ENCODE assay signal across 8 cellular contexts in genomic region chr15:90200534-90201139, GRCh38. TPM values are rescaled to one million over a fixed set of nuclear protein-coding genes. Genes with fewer than 3 reads are reported as not detected.
A peak's percentile ranks its signal among the peaks of the same experiment; 100 is the strongest.
DNase-seq lines count a peak whose midpoint lies in the region; ATAC-seq and TF ChIP-seq lines count a peak whose summit lies in the region.

No MANE protein-coding gene starts in this region.

- TF ChIP-seq CTCF in C4-2B (conservative IDR thresholded peaks at IDR 0.05) (no peak), SU-DHL-6 (IDR thresholded peaks at IDR 0.05; ENCODE audit: insufficient read depth, low read length, poor library complexity, severe bottlenecking) (no peak), heart left ventricle (IDR thresholded peaks at IDR 0.05) (no peak)

- H3K9me2 ChIP-seq in SU-DHL-6 (replicated peaks; ENCODE audit: insufficient read depth, low read length), result no peaks in the 10 kb centered on the region

- no peak for TF ChIP-seq POLR2A in heart left ventricle (IDR thresholded peaks at IDR 0.05)

- H3K27me3 ChIP-seq in H7 (ENCODE audit: control insufficient read depth, insufficient read depth, low read length) (peaks cover 2% of the 10 kb centered on the region; the same call in 1 of the 2 replicates), SU-DHL-6 (ENCODE audit: low read length) (no peaks in the 10 kb centered on the region), heart left ventricle (no peaks in the 10 kb centered on the region)

- H3K4me1 ChIP-seq in heart left ventricle, result peaks cover 3 to 47% (median 26%) of the 10 kb centered on the region in 12 donors

- H3K36me3 ChIP-seq in H7 (replicated peaks; ENCODE audit: control insufficient read depth, insufficient read depth, low read length) (no peaks in the 10 kb centered on the region; the same call in 1 of the 2 replicates), SU-DHL-6 (ENCODE audit: low read length) (no peaks in the 10 kb centered on the region), heart left ventricle (no peaks in the 10 kb centered on the region)

- peak in 1 of 4 donors; percentile 18 for ATAC-seq in heart left ventricle

- H3K4me3 ChIP-seq in H7 (ENCODE audit: insufficient read depth, low read depth, low read length), result peak overlapping the region; percentile 88
- H3K4me3 ChIP-seq in SU-DHL-6 (ENCODE audit: insufficient read depth, low read length, poor library complexity, severe bottlenecking), result peak overlapping the region; percentile 77
- H3K4me3 ChIP-seq in heart left ventricle, result peak overlapping the region; percentile 43 to 99 (median 86)
- H3K4me3 ChIP-seq in skeletal muscle cell (ENCODE audit: low read depth, low read length), result peak overlapping the region; percentile 87

- DNase-seq in H7 (no peak), heart left ventricle (no peak), skeletal muscle cell (ENCODE audit: low read depth) (no peak), AG20443 (ENCODE audit: low spot score) (no peak), posterior vena cava (ENCODE audit: low spot score) (no peak), NCI-H1436 treated with DMSO at 0.1 percent for 48 hours (lab: John Stamatoyannopoulos, UW) (no peak)

- H3K4me2 ChIP-seq in SU-DHL-6 (ENCODE audit: low read depth, low read length, poor library complexity, severe bottlenecking), result peak overlapping the region; percentile 62

- H3K27ac ChIP-seq in C4-2B (peak overlapping the region; percentile 83), SU-DHL-6 (ENCODE audit: low read depth, low read length) (no peak overlapping the region), heart left ventricle (peak overlapping the region in 11 of 12 donors; percentile 5 to 87 (median 78))

- intact Hi-C loops in heart left ventricle (cut with DNase I) (no loop called here), posterior vena cava (cut with DNase I) (loop anchor here in 1 of 2 donors (5.0 kb wide), 1 partner anchor 38 kb away; no protein-coding TSS in a partner anchor)

- H3K9me3 ChIP-seq in SU-DHL-6 (ENCODE audit: insufficient read depth, low read length), result no peaks in the 10 kb centered on the region
- H3K9me3 ChIP-seq in heart left ventricle, result no peaks in the 10 kb centered on the region

- H2AFZ ChIP-seq in SU-DHL-6 (ENCODE audit: low read depth, low read length, severe bottlenecking), result peak overlapping the region; percentile 98

- no peaks in the 10 kb centered on the region for H3K79me2 ChIP-seq in SU-DHL-6 (ENCODE audit: insufficient read depth, low read length)

- no peaks in the 10 kb centered on the region for H4K20me1 ChIP-seq in SU-DHL-6 (ENCODE audit: low read depth, low read length)

- H3K9ac ChIP-seq in SU-DHL-6 (ENCODE audit: low read length), result peak overlapping the region; percentile 68

- peaks cover 7% of the 10 kb centered on the region; the same call in 1 of the 2 replicates for H3F3A ChIP-seq in SU-DHL-6 (ENCODE audit: insufficient read depth)

- 13 to 23% (median 16%) methylated on average over 22 to 25 of the region's 25 CpGs for WGBS in heart left ventricle, 4 donors

RNA-seq across cellular contexts. Expression of gene SEMA4B, which starts 0.5 kb away (rescaled TPM):
- total RNA-seq in H7 (2014; rRNA removed; shearing (Covaris generic)), result 53.0 and 61.0 TPM in 2 replicates
- total RNA-seq in heart left ventricle (100 to 1,000 TPM in 1 of 9 donors, 10 to 100 TPM in 8; 14.8 to 105 (median 21.0) TPM), posterior vena cava (10 to 100 TPM; 21.1 to 22.7 TPM)
- polyA plus RNA-seq in heart left ventricle, result 10 to 100 TPM; 13.8 to 36.3 TPM

RNA-seq across cellular contexts. Expression of gene CIB1, which starts 33.1 kb away (rescaled TPM):
- total RNA-seq in H7 (2014; rRNA removed; shearing (Covaris generic)), result 16.3 and 21.2 TPM in 2 replicates
- 100 to 1,000 TPM in 1 of 9 donors, 10 to 100 TPM in 8; 38.7 to 107 (median 80.8) TPM for total RNA-seq in heart left ventricle
- polyA plus RNA-seq in heart left ventricle, result 100 to 1,000 TPM in 1 of 2 donors, 10 to 100 TPM in 1; 78.2 to 145 TPM
- total RNA-seq in posterior vena cava, result 10 to 100 TPM; 37.5 to 41.6 TPM

RNA-seq across cellular contexts. Expression of gene GDPGP1, which starts 33.4 kb away (rescaled TPM):
- total RNA-seq in H7 (2014; rRNA removed; shearing (Covaris generic)), result 5.2 and 5.8 TPM in 2 replicates
- total RNA-seq in heart left ventricle, result 10 to 100 TPM in 6 of 9 donors, 1 to 10 TPM in 3; 5.9 to 18.9 (median 13.6) TPM
- polyA plus RNA-seq in heart left ventricle, result 1 to 10 TPM; 4.8 to 5.4 TPM
- 1 to 10 TPM; 4.1 to 5.9 TPM for total RNA-seq in posterior vena cava

RNA-seq across cellular contexts. Expression of gene TTLL13, which starts 48.7 kb away (rescaled TPM):
- 0.07 and 0.14 TPM in 2 replicates for total RNA-seq in H7 (2014; rRNA removed; shearing (Covaris generic))
- total RNA-seq in heart left ventricle (under 1 TPM in 4 of 9 donors, not detected in 5; 0.13 to 0.35 (median 0.23) TPM), posterior vena cava (not detected)
- polyA plus RNA-seq in heart left ventricle, result under 1 TPM; 0.07 to 0.11 TPM
